19 cellular contexts compared by ENCODE assay signal in genomic region chr2:30371772-30372373, GRCh38.
DNase-seq lines count a peak whose midpoint lies in the region; ATAC-seq, FAIRE-seq and TF ChIP-seq lines count a peak whose summit lies in the region.
"Had no signal": no experiment of that assay in that cellular context is flagged by ENCODE, and none has a peak within 500 bp of the region (broad histone marks: within the 10 kb centered on the region; RNA-seq: fewer than 3 reads in every experiment).

No MANE protein-coding gene starts in this region.

- no peaks in the 10 kb centered on the region for H3K36me3 Mint-ChIP-seq in activated CD4-positive, alpha-beta T cell treated with anti-CD3 and anti-CD28 coated beads for 36 hours (ENCODE audit: low read depth)
- no peaks in the 10 kb centered on the region for H3K36me3 Mint-ChIP-seq in astrocyte (ENCODE audit: low read depth, unreplicated experiment)
- H3K36me3 Mint-ChIP-seq: CD4-positive, CD25-positive, alpha-beta regulatory T cell had no signal

- no peak overlapping the region for H3K9ac ChIP-seq in astrocyte (ENCODE audit: low read length)
- H3K9ac ChIP-seq: SK-N-SH had no signal

- peak; percentile 50 for DNase-seq in activated CD4-positive, alpha-beta T cell treated with anti-CD3 and anti-CD28 coated beads for 36 hours
- DNase-seq in activated CD4-positive, alpha-beta T cell treated with anti-CD3 and anti-CD28 coated beads for 48 hours: no peak
- DNase-seq in AG20443 (ENCODE audit: low spot score) (peak; percentile 68), astrocyte (ENCODE audit: low read depth) (no peak), posterior vena cava (ENCODE audit: low spot score) (peak; percentile 11)
- DNase-seq: activated naive CD4-positive, alpha-beta T cell treated with anti-CD3 and anti-CD28 coated beads, Interleukin-2, amount 50 U/mL, for 16 hours; CD4-positive, CD25-positive, alpha-beta regulatory T cell; H7; left lung; MV-4-11; NCI-H69; PC-3; SK-N-SH had no signal

- H3K27ac ChIP-seq in astrocyte (ENCODE audit: low read depth, low read length): no peak overlapping the region

- peaks cover 40% of the 10 kb centered on the region for H3K4me1 Mint-ChIP-seq in activated CD4-positive, alpha-beta T cell treated with anti-CD3 and anti-CD28 coated beads for 36 hours
- H3K4me1 Mint-ChIP-seq in astrocyte (ENCODE audit: low read depth, unreplicated experiment): peaks cover 10% of the 10 kb centered on the region

- no peaks in the 10 kb centered on the region for H3K9me3 Mint-ChIP-seq in activated CD4-positive, alpha-beta T cell treated with anti-CD3 and anti-CD28 coated beads for 36 hours (ENCODE audit: low read depth)
- H3K9me3 Mint-ChIP-seq in astrocyte (ENCODE audit: unreplicated experiment): no peaks in the 10 kb centered on the region

- ATAC-seq in activated CD4-positive, alpha-beta T cell treated with anti-CD3 and anti-CD28 coated beads for 36 hours: peak; percentile 75
- ATAC-seq in GM18861 (IDR thresholded peaks at IDR 0.05; ENCODE audit: unreplicated experiment): no peak
- ATAC-seq in GM18498 (IDR thresholded peaks at IDR 0.05; ENCODE audit: unreplicated experiment): no peak
- no peak for ATAC-seq in HG03457 (IDR thresholded peaks at IDR 0.05; ENCODE audit: unreplicated experiment)
- ATAC-seq: left lung, PC-3 had no signal

- peaks cover 14% of the 10 kb centered on the region for H3K4me1 ChIP-seq in astrocyte (ENCODE audit: insufficient read depth, low read length)
- H3K4me1 ChIP-seq: breast epithelium, left lung, upper lobe of left lung had no signal

- no peaks in the 10 kb centered on the region for H3K36me3 ChIP-seq in astrocyte (ENCODE audit: insufficient read depth, low read length)
- H3K36me3 ChIP-seq: breast epithelium, left lung, upper lobe of left lung had no signal

- no peaks in the 10 kb centered on the region for H3K79me2 ChIP-seq in astrocyte (ENCODE audit: insufficient read depth, low read length)

- no peaks in the 10 kb centered on the region for H3K9me3 ChIP-seq in astrocyte (ENCODE audit: insufficient read depth, low read depth, low read length)
- H3K9me3 ChIP-seq: breast epithelium, left lung, SK-N-SH, upper lobe of left lung had no signal

- TF ChIP-seq CTCF in astrocyte (IDR thresholded peaks at IDR 0.05; ENCODE audit: insufficient read depth, low read depth, low read length): no peak

- CTCF ChIA-PET in activated CD4-positive, alpha-beta T cell treated with anti-CD3 and anti-CD28 coated beads for 36 hours (lab: Charles Lee): interaction anchor here (0.6 to 2.2 kb wide), 10 partner anchors 10 to 335 kb away, joined by 3 to 8 read pairs (median 4); no protein-coding TSS in a partner anchor

- intact Hi-C loops in activated CD4-positive, alpha-beta T cell treated with anti-CD3 and anti-CD28 coated beads for 36 hours (cut with DNase I, micrococcal nuclease): loop anchor here in 1 of 2 experiments (5.0 kb wide), 1 partner anchor 50 kb away; no protein-coding TSS in a partner anchor
- intact Hi-C loops in posterior vena cava (cut with DNase I): no loop called here

- FAIRE-seq in astrocyte (lab: Jason Lieb, UNC): peak; percentile 75
- FAIRE-seq: GM12892 had no signal

- H4K20me1 ChIP-seq in astrocyte (ENCODE audit: insufficient read depth, low read length): no peaks in the 10 kb centered on the region

- H3K4me3 ChIP-seq in astrocyte (ENCODE audit: insufficient read depth, low read depth, low read length): no peak overlapping the region
- H3K4me3 ChIP-seq: breast epithelium, left lung, upper lobe of left lung had no signal

- H3K27me3 Mint-ChIP-seq in activated CD4-positive, alpha-beta T cell treated with anti-CD3 and anti-CD28 coated beads for 36 hours: no peaks in the 10 kb centered on the region
- H3K27me3 Mint-ChIP-seq in astrocyte (ENCODE audit: low read depth, unreplicated experiment): peaks cover 2% of the 10 kb centered on the region

- H2AFZ ChIP-seq in astrocyte (ENCODE audit: low read depth, low read length): no peak overlapping the region

- POLR2A ChIA-PET in activated CD4-positive, alpha-beta T cell treated with anti-CD3 and anti-CD28 coated beads for 36 hours (lab: Charles Lee): interaction anchor here (0.6 to 1.3 kb wide), 4 partner anchors 50 to 339 kb away, joined by 3 to 4 read pairs (median 4); no protein-coding TSS in a partner anchor

- no peaks in the 10 kb centered on the region for H3K27me3 ChIP-seq in astrocyte (ENCODE audit: insufficient read depth, low read length)
- H3K27me3 ChIP-seq: breast epithelium, left lung, upper lobe of left lung had no signal

- H3K4me2 ChIP-seq in astrocyte (ENCODE audit: low read length): no peak overlapping the region
- H3K4me2 ChIP-seq: SK-N-SH had no signal

- peak overlapping the region; percentile 55 for H3K27ac Mint-ChIP-seq in activated CD4-positive, alpha-beta T cell treated with anti-CD3 and anti-CD28 coated beads for 36 hours
- no peak overlapping the region for H3K27ac Mint-ChIP-seq in astrocyte (ENCODE audit: unreplicated experiment)

- no peak overlapping the region for H3K4me3 Mint-ChIP-seq in activated CD4-positive, alpha-beta T cell treated with anti-CD3 and anti-CD28 coated beads for 36 hours
- H3K4me3 Mint-ChIP-seq in astrocyte (ENCODE audit: unreplicated experiment): no peak overlapping the region
- H3K4me3 Mint-ChIP-seq: CD4-positive, CD25-positive, alpha-beta regulatory T cell had no signal

Comparison
In these comparisons a context has a peak if more than half of its experiments do, and no peak if none do; other contexts are left out.
1. DNase-seq: peak in activated CD4-positive, alpha-beta T cell treated with anti-CD3 and anti-CD28 coated beads for 36 hours (single experiment), AG20443 (single experiment) and posterior vena cava (single experiment); none in activated CD4-positive, alpha-beta T cell treated with anti-CD3 and anti-CD28 coated beads for 48 hours (single experiment) and astrocyte (single experiment).